In the genomic region with DNA sequence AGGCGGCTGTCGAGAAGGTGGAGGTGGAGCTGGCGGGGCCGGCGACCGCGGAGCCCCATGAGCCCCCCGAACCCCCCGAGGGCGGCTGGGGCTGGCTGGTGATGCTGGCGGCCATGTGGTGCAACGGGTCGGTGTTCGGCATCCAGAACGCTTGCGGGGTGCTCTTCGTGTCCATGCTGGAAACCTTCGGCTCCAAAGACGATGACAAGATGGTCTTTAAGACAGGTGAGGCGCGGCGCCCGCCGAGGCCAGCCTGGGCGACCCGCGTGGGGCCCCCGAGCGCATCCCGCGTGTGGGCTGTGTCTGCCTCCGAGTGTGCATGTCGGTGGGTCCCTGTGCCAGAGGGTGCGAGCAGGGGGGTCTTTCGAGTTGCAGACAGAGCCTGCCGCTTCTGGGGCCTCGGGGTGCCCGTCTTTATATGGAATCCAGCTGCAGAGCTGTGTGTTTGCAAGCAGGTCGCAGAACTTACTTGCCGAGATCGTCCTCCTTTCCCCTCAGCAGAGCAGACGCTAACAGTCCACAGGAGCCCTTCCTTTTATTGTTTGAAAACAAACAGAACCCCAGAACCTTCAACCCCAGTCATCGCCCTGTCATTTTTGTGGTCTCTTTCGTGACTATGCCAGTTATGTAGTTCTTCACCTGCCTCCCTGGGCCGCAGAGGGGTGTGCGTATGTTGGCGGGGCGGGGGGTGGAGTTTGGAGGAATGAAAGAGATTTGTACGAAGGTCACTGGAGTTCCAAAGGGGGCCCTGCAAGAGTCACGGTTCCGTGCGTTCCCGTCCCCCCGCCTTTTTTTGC, we compare ENCODE assay signal across 8 cellular contexts. TPM values are rescaled to one million over a fixed set of nuclear protein-coding genes. Genes with fewer than 3 reads are reported as not detected.
DNase-seq lines count a peak whose midpoint lies in the region; ATAC-seq, FAIRE-seq and TF ChIP-seq lines count a peak whose summit lies in the region.

No MANE protein-coding gene starts in this region.

- H3K9me3 ChIP-seq in RWPE2 (ENCODE audit: severe bottlenecking) (no peaks in the 10 kb centered on the region), right atrium auricular region (no peaks in the 10 kb centered on the region), skeletal muscle satellite cell (replicated peaks; ENCODE audit: low read length) (no peaks in the 10 kb centered on the region)

- H3K9ac ChIP-seq in skeletal muscle satellite cell (ENCODE audit: low read depth, low read length) = no peak overlapping the region

- FAIRE-seq in GM12892 (lab: Jason Lieb, UNC) = peak; percentile 54

- peak overlapping the region; percentile 89 for H3K4me2 ChIP-seq in skeletal muscle satellite cell (ENCODE audit: low read length)

- TF ChIP-seq POLR2A in GM12892 (IDR thresholded peaks at IDR 0.05; ENCODE audit: low read depth, low read length) = no peak; the same call in 1 of the 2 replicates

- no peak for DNase-seq in GM12892 (ENCODE audit: insufficient read length)
- DNase-seq in RWPE2 (ENCODE audit: low spot score) = peak; percentile 51
- peak; percentile 38 for DNase-seq in activated effector memory CD4-positive, alpha-beta T cell treated with Interleukin-2 at 50 U/mL for 16 hours
- no peak for DNase-seq in right atrium auricular region (ENCODE audit: low spot score)

- peak; percentile 14 for ATAC-seq in HG02798 (IDR thresholded peaks at IDR 0.05; ENCODE audit: poor library complexity, unreplicated experiment)
- peak; percentile 40 for ATAC-seq in RWPE2 (ENCODE audit: low read depth)
- ATAC-seq in GM18517 (IDR thresholded peaks at IDR 0.05; ENCODE audit: unreplicated experiment) = no peak
- no peak for ATAC-seq in GM18519 (IDR thresholded peaks at IDR 0.05; ENCODE audit: low FRiP score, unreplicated experiment)

- H3K4me1 ChIP-seq in RWPE2 (ENCODE audit: insufficient read depth, poor library complexity, severe bottlenecking) (no peaks in the 10 kb centered on the region), right atrium auricular region (peaks cover 0 to 8% of the 10 kb centered on the region in 2 donors), skeletal muscle satellite cell (ENCODE audit: control insufficient read depth, insufficient read depth, low read length) (peaks cover 8% of the 10 kb centered on the region)

- H3K36me3 ChIP-seq in RWPE2 (ENCODE audit: low read depth) (no peaks in the 10 kb centered on the region), right atrium auricular region (no peaks in the 10 kb centered on the region), skeletal muscle satellite cell (ENCODE audit: insufficient read depth, low read length) (no peaks in the 10 kb centered on the region)

- peak overlapping the region; percentile 43 for H3K4me3 ChIP-seq in RWPE2 (ENCODE audit: severe bottlenecking)
- H3K4me3 ChIP-seq in right atrium auricular region = peak overlapping the region; percentile 54 to 67
- H3K4me3 ChIP-seq in skeletal muscle satellite cell (ENCODE audit: low read length) = peak overlapping the region; percentile 74

- H3K27me3 ChIP-seq in RWPE2 (ENCODE audit: insufficient read depth, poor library complexity, severe bottlenecking) (peaks cover 41% of the 10 kb centered on the region), right atrium auricular region (no peaks in the 10 kb centered on the region), skeletal muscle satellite cell (ENCODE audit: control insufficient read depth, insufficient read depth, low read length) (peaks cover 68% of the 10 kb centered on the region)

- H3K27ac ChIP-seq in RWPE2 (ENCODE audit: poor library complexity, severe bottlenecking) (no peak overlapping the region), right atrium auricular region (peak overlapping the region; percentile 63 to 80)

- TF ChIP-seq CTCF in RWPE2 (IDR thresholded peaks at IDR 0.05; ENCODE audit: poor library complexity, severe bottlenecking) = no peak
- no peak for TF ChIP-seq CTCF in right atrium auricular region (IDR thresholded peaks at IDR 0.05)

RNA-seq across cellular contexts. Expression of a gene that starts 0.8 kb away (rescaled TPM):
- 3.4 TPM for polyA plus RNA-seq in GM12892 (2012; ENCODE audit: missing spikeins)
- 10 to 100 TPM; 10.3 to 18.5 TPM for total RNA-seq in right atrium auricular region
- not detected in 2 replicates for total RNA-seq in skeletal muscle satellite cell (2012; rRNA removed)

Comparison
In these comparisons a context has a peak if more than half of its experiments do, and no peak if none do; other contexts are left out.
1. DNase-seq: peak in RWPE2 (single experiment) and activated effector memory CD4-positive, alpha-beta T cell treated with Interleukin-2 at 50 U/mL for 16 hours (single experiment); none in GM12892 (single experiment) and right atrium auricular region (single experiment).
2. ATAC-seq: peak in HG02798 (single experiment) and RWPE2 (single experiment); none in GM18517 (single experiment) and GM18519 (single experiment).
3. Peak in every context shown above with its lines, with median percentiles within 50 percentile points of each other: H3K4me3 ChIP-seq.